Comparison of ENCODE assay signal across 9 cellular contexts in the genomic region with DNA sequence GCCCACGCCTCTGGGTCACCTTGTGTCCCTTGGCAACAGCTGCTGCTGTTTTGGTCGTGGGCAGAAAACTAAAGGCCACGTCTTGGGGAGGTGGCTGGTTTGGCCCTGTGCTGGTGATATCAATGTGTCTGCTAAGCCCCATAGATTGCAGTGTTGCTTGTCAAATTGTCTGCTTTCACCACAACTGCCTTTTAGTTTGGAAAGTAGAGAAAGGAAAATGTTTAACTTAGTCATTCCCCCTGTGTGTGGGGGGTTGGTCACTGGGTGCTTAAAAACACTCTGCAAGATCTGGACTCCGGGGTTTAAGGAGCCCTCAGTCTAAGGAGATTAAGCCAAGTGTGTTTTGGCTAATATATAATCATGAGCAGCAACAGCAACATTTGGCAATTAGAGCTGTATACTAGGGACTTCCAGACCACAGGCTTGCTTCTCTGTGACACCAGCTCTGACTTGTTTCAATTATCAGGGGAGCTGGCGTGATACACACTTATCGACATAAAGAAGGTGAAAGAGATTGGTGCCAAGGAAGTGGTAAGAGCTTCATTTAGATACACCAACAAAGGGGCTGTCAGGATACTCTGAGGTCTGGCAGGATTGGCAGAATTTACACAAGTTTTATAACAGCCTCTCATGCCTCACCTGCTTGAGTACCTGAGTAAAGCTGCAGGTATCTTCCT. TPM values are rescaled to one million over a fixed set of nuclear protein-coding genes. Genes with fewer than 3 reads are reported as not detected.
DNase-seq lines count a peak whose midpoint lies in the region; ATAC-seq and TF ChIP-seq lines count a peak whose summit lies in the region.
"Had no signal": no experiment of that assay in that cellular context is flagged by ENCODE, and none has a peak within 500 bp of the region (broad histone marks: within the 10 kb centered on the region; RNA-seq: fewer than 3 reads in every experiment).

No MANE protein-coding gene starts in this region.

- peak overlapping the region; percentile 94 for H3K27ac Mint-ChIP-seq in activated T-cell treated with anti-CD3 and anti-CD28 coated beads, Interleukin-2, amount 50 U/mL, for 24 hours
- peak overlapping the region; percentile 97 for H3K27ac Mint-ChIP-seq in activated T-helper 17 cell treated with anti-CD3 and anti-CD28 coated beads, Interleukin-2, amount 50 U/mL, for 72 hours

- H3K36me3 ChIP-seq in thyroid gland, result no peaks in the 10 kb centered on the region

- 38 to 46% methylated on average over 6 of the region's 6 CpGs for WGBS in thyroid gland, 2 donors

- intact Hi-C loops in thyroid gland (cut with DNase I), result loop anchor here (5.0 to 10.0 kb wide), 2 partner anchors 78 to 186 kb away; a partner anchor contains a TSS

- DNase-seq in activated T-cell treated with anti-CD3 and anti-CD28 coated beads, Interleukin-2, amount 50 U/mL, for 24 hours, result no peak
- DNase-seq in activated T-cell treated with anti-CD3 and anti-CD28 coated beads, Interleukin-2, amount 50 U/mL, for 1 hour, result no peak
- DNase-seq in iris pigment epithelial cell (ENCODE audit: low read depth) (peak; percentile 65), thyroid gland (no peak), OCI-M2 (lab: John Stamatoyannopoulos, UW; ENCODE audit: unreplicated experiment) (no peak)
- no peak for DNase-seq in activated CD8-positive, alpha-beta memory T cell treated with anti-CD3 and anti-CD28 coated beads, Interleukin-2, amount 50 U/mL, for 4 hours

- H3K4me3 ChIP-seq in thyroid gland (replicated peaks in 1 of 3), result peak overlapping the region in 1 of 3 donors; percentile 82

- H3K27ac ChIP-seq in thyroid gland, result peak overlapping the region; percentile 70 to 92 (median 91)
- H3K27ac ChIP-seq: HL-60 had no signal

- H3K36me3 Mint-ChIP-seq in activated T-cell treated with anti-CD3 and anti-CD28 coated beads, Interleukin-2, amount 50 U/mL, for 24 hours (ENCODE audit: low read depth), result peaks cover 38% of the 10 kb centered on the region
- H3K36me3 Mint-ChIP-seq in activated T-helper 17 cell treated with anti-CD3 and anti-CD28 coated beads, Interleukin-2, amount 50 U/mL, for 72 hours (ENCODE audit: low read depth), result peaks cover 64% of the 10 kb centered on the region

- TF ChIP-seq CTCF in thyroid gland (IDR thresholded peaks at IDR 0.05), result no peak

- TF ChIP-seq POLR2A in thyroid gland (IDR thresholded peaks at IDR 0.05), result no peak

- H3K27me3 Mint-ChIP-seq in activated T-cell treated with anti-CD3 and anti-CD28 coated beads, Interleukin-2, amount 50 U/mL, for 24 hours, result peaks cover 7% of the 10 kb centered on the region
- no peaks in the 10 kb centered on the region for H3K27me3 Mint-ChIP-seq in activated T-helper 17 cell treated with anti-CD3 and anti-CD28 coated beads, Interleukin-2, amount 50 U/mL, for 72 hours

- H3K4me1 ChIP-seq in thyroid gland, result peaks cover 42 to 52% of the 10 kb centered on the region in 2 donors

- no peaks in the 10 kb centered on the region for H3K27me3 ChIP-seq in thyroid gland

- no peaks in the 10 kb centered on the region for H3K9me3 Mint-ChIP-seq in activated T-cell treated with anti-CD3 and anti-CD28 coated beads, Interleukin-2, amount 50 U/mL, for 24 hours
- H3K9me3 Mint-ChIP-seq in activated T-helper 17 cell treated with anti-CD3 and anti-CD28 coated beads, Interleukin-2, amount 50 U/mL, for 72 hours, result no peaks in the 10 kb centered on the region

- peak overlapping the region; percentile 90 for H3K4me3 Mint-ChIP-seq in activated T-cell treated with anti-CD3 and anti-CD28 coated beads, Interleukin-2, amount 50 U/mL, for 24 hours
- H3K4me3 Mint-ChIP-seq in activated T-helper 17 cell treated with anti-CD3 and anti-CD28 coated beads, Interleukin-2, amount 50 U/mL, for 72 hours, result peak overlapping the region; percentile 97

- ATAC-seq in activated T-helper 17 cell treated with anti-CD3 and anti-CD28 coated beads, Interleukin-2, amount 50 U/mL, for 72 hours (replicated peaks), result peak; percentile 33
- ATAC-seq in GM19324 (IDR thresholded peaks at IDR 0.05; ENCODE audit: low FRiP score, unreplicated experiment), result no peak

- peaks cover 72% of the 10 kb centered on the region for H3K4me1 Mint-ChIP-seq in activated T-cell treated with anti-CD3 and anti-CD28 coated beads, Interleukin-2, amount 50 U/mL, for 24 hours (ENCODE audit: low read depth)
- H3K4me1 Mint-ChIP-seq in activated T-helper 17 cell treated with anti-CD3 and anti-CD28 coated beads, Interleukin-2, amount 50 U/mL, for 72 hours, result peaks cover 39% of the 10 kb centered on the region

- H3K9me3 ChIP-seq in thyroid gland, result no peaks in the 10 kb centered on the region

RNA-seq across cellular contexts. Expression of a gene that starts 3.5 kb away (rescaled TPM):
- 10 to 100 TPM; 57.0 to 94.9 TPM for total RNA-seq in activated T-helper 17 cell treated with anti-CD3 and anti-CD28 coated beads, Interleukin-2, amount 50 U/mL, for 72 hours
- total RNA-seq in thyroid gland, result 10 to 100 TPM; 33.6 to 66.5 (median 47.3) TPM
